Comparison of ENCODE assay signal across 15 cellular contexts in genomic region chr13:107367258-107367657, GRCh38.
DNase-seq lines count a peak whose midpoint lies in the region; ATAC-seq lines count a peak whose summit lies in the region.
"Had no signal": no experiment of that assay in that cellular context is flagged by ENCODE, and none has a peak within 500 bp of the region (broad histone marks: within the 10 kb centered on the region; RNA-seq: fewer than 3 reads in every experiment).

No MANE protein-coding gene starts in this region.

- no peaks in the 10 kb centered on the region for H3K27me3 ChIP-seq in aorta (ENCODE audit: control insufficient read depth in 1 of 2, insufficient read depth in 2 of 2, low read length in 1 of 2)
- H3K27me3 ChIP-seq: BLaER1 treated with 17β-estradiol and CSF1 and Interleukin-3, amounts not matched to agents 10 nM and 100 nM had no signal

- POLR2A ChIA-PET in activated CD4-positive, alpha-beta T cell treated with anti-CD3 and anti-CD28 coated beads for 36 hours (lab: Charles Lee), result no interaction called here

- H3K4me1 Mint-ChIP-seq in activated CD4-positive, alpha-beta T cell treated with anti-CD3 and anti-CD28 coated beads for 36 hours, result no peaks in the 10 kb centered on the region

- H3K36me3 ChIP-seq in aorta (ENCODE audit: control insufficient read depth in 1 of 2, insufficient read depth in 2 of 2, low read length in 1 of 2), result no peaks in the 10 kb centered on the region
- H3K36me3 ChIP-seq: BLaER1 treated with 17β-estradiol and CSF1 and Interleukin-3, amounts not matched to agents 10 nM and 100 nM had no signal

- H3K4me3 ChIP-seq in aorta (ENCODE audit: low read length in 2 of 2), result no peak overlapping the region
- H3K4me3 ChIP-seq: BLaER1 treated with 17β-estradiol and CSF1 and Interleukin-3, amounts not matched to agents 10 nM and 100 nM had no signal

- 71% methylated on average over 8 of the region's 8 CpGs for WGBS in aorta, 2 donors

- H3K9me3 Mint-ChIP-seq in activated CD4-positive, alpha-beta T cell treated with anti-CD3 and anti-CD28 coated beads for 36 hours (ENCODE audit: low read depth), result no peaks in the 10 kb centered on the region

- H3K4me1 ChIP-seq in aorta (ENCODE audit: control insufficient read depth in 1 of 2, insufficient read depth in 2 of 2, low read length in 2 of 2), result no peaks in the 10 kb centered on the region
- H3K4me1 ChIP-seq: BLaER1 treated with 17β-estradiol and CSF1 and Interleukin-3, amounts not matched to agents 10 nM and 100 nM had no signal

- H3K27ac ChIP-seq in aorta (ENCODE audit: low read depth in 1 of 2, low read length in 2 of 2), result no peak overlapping the region
- H3K27ac ChIP-seq: BLaER1 treated with 17β-estradiol and CSF1 and Interleukin-3, amounts not matched to agents 10 nM and 100 nM had no signal

- H3K4me3 Mint-ChIP-seq in activated CD4-positive, alpha-beta T cell treated with anti-CD3 and anti-CD28 coated beads for 36 hours, result no peak overlapping the region

- peak; percentile 81 for DNase-seq in HCEC 1CT
- DNase-seq in RPMI7951 (ENCODE audit: low read depth), result peak; percentile 48
- DNase-seq in glomerular visceral epithelial cell (ENCODE audit: extremely low spot score), result peak; percentile 41
- no peak for DNase-seq in activated CD4-positive, alpha-beta T cell treated with anti-CD3 and anti-CD28 coated beads for 36 hours
- no peak for DNase-seq in activated CD8-positive, alpha-beta memory T cell treated with anti-CD3 and anti-CD28 coated beads, Interleukin-2, amount 50 U/mL, for 4 hours
- DNase-seq in NCI-H1092 treated with DMSO at 0.1 percent for 48 hours (lab: John Stamatoyannopoulos, UW), result no peak
- no peak for DNase-seq in aorta
- DNase-seq: DMS 273 treated with DMSO at 0.1 percent for 48 hours, H7, NCI-H146, NCI-H2107, NCI-H446 treated with DMSO at 0.1 percent for 48 hours, NCI-H748 treated with DMSO at 0.1 percent for 48 hours, RPMI8226 had no signal

- no peak overlapping the region for H3K27ac Mint-ChIP-seq in activated CD4-positive, alpha-beta T cell treated with anti-CD3 and anti-CD28 coated beads for 36 hours

- intact Hi-C loops in activated CD4-positive, alpha-beta T cell treated with anti-CD3 and anti-CD28 coated beads for 36 hours (cut with DNase I, micrococcal nuclease), result no loop called here
- intact Hi-C loops in aorta (cut with DNase I), result no loop called here

- no peaks in the 10 kb centered on the region for H3K27me3 Mint-ChIP-seq in activated CD4-positive, alpha-beta T cell treated with anti-CD3 and anti-CD28 coated beads for 36 hours

- CTCF ChIA-PET in activated CD4-positive, alpha-beta T cell treated with anti-CD3 and anti-CD28 coated beads for 36 hours (lab: Charles Lee), result no interaction called here

- H3K36me3 Mint-ChIP-seq in activated CD4-positive, alpha-beta T cell treated with anti-CD3 and anti-CD28 coated beads for 36 hours (ENCODE audit: low read depth), result no peaks in the 10 kb centered on the region

- H3K9me3 ChIP-seq in aorta (ENCODE audit: control insufficient read depth, low read length), result no peaks in the 10 kb centered on the region
- H3K9me3 ChIP-seq: BLaER1 treated with 17β-estradiol and CSF1 and Interleukin-3, amounts not matched to agents 10 nM and 100 nM had no signal

- ATAC-seq in activated CD4-positive, alpha-beta T cell treated with anti-CD3 and anti-CD28 coated beads for 36 hours, result no peak
- ATAC-seq in aorta (ENCODE audit: low FRiP score), result no peak

Comparison
In these comparisons a context has a peak if more than half of its experiments do, and no peak if none do; other contexts are left out.
1. DNase-seq: peak in HCEC 1CT (single experiment), RPMI7951 (single experiment) and glomerular visceral epithelial cell (single experiment); none in activated CD4-positive, alpha-beta T cell treated with anti-CD3 and anti-CD28 coated beads for 36 hours (single experiment), activated CD8-positive, alpha-beta memory T cell treated with anti-CD3 and anti-CD28 coated beads, Interleukin-2, amount 50 U/mL, for 4 hours (single experiment), NCI-H1092 treated with DMSO at 0.1 percent for 48 hours (single experiment) and aorta (0 of 2).